19 cellular contexts compared by ENCODE assay signal in the genomic region with DNA sequence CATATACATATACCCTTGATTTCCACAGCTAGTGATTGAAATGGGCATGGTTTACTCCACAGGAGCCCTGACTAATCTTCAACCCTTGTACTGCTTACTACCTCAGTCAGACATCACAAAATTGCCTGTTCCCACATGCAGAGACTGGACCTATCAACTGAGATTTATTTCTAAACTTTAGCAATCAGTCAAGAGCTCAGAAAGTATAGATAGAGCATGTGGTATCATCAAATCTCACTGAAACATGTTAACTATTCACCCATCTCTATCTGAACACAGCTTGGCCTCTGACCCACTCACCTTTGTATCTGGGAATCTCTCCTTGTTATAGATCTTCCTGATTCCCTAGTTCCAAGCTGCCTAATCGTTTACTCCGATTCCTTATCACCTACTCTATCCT. TPM values are rescaled to one million over a fixed set of nuclear protein-coding genes. Genes with fewer than 3 reads are reported as not detected.
DNase-seq lines count a peak whose midpoint lies in the region; ATAC-seq and TF ChIP-seq lines count a peak whose summit lies in the region.
"Had no signal": no experiment of that assay in that cellular context is flagged by ENCODE, and none has a peak within 500 bp of the region (broad histone marks: within the 10 kb centered on the region; RNA-seq: fewer than 3 reads in every experiment).

No MANE protein-coding gene starts in this region.

- H3K4me1 Mint-ChIP-seq in CD4-positive, alpha-beta memory T cell, result peaks cover 50 to 80% (median 62%) of the 10 kb centered on the region in 4 donors
- peaks cover 60% of the 10 kb centered on the region for H3K4me1 Mint-ChIP-seq in T-helper 17 cell
- H3K4me1 Mint-ChIP-seq in nephron progenitor cell, result peaks cover 19% of the 10 kb centered on the region

- no peak overlapping the region for H3K4me2 ChIP-seq in PC-9
- H3K4me2 ChIP-seq: SK-N-SH had no signal

- H3K9me2 ChIP-seq in PC-9 (ENCODE audit: insufficient read depth), result no peaks in the 10 kb centered on the region
- H3K9me2 ChIP-seq: SK-N-SH had no signal

- TF ChIP-seq CTCF in nephron progenitor cell (IDR thresholded peaks at IDR 0.05), result no peak
- TF ChIP-seq CTCF in PC-9 (conservative IDR thresholded peaks at IDR 0.05), result no peak

- CTCF ChIA-PET in CD4-positive, alpha-beta memory T cell (lab: Charles Lee; ENCODE audit: partially characterized antibody), result no interaction called here
- CTCF ChIA-PET in PC-9 (lab: Charles Lee), result no interaction called here

- H4K20me1 ChIP-seq in PC-9 (ENCODE audit: insufficient read depth), result peaks cover 10% of the 10 kb centered on the region

- no peak overlapping the region for H3K27ac ChIP-seq in CD4-positive, alpha-beta memory T cell (ENCODE audit: low read depth, low read length)
- H3K27ac ChIP-seq in substantia nigra (ENCODE audit: low read depth, low read length, poor library complexity, severe bottlenecking), result no peak overlapping the region
- H3K27ac ChIP-seq in PC-9, result no peak overlapping the region
- H3K27ac ChIP-seq: brain microvascular endothelial cell, colonic mucosa, upper lobe of right lung, WERI-Rb-1 had no signal

- H3K36me3 ChIP-seq in CD4-positive, alpha-beta memory T cell (ENCODE audit: insufficient read depth, low read length), result no peaks in the 10 kb centered on the region
- H3K36me3 ChIP-seq in PC-9 (ENCODE audit: low read depth), result no peaks in the 10 kb centered on the region
- H3K36me3 ChIP-seq: brain microvascular endothelial cell, colonic mucosa, upper lobe of right lung, WERI-Rb-1 had no signal

- no peak for ATAC-seq in T-helper 17 cell
- ATAC-seq: activated T-helper 17 cell treated with anti-CD3 and anti-CD28 coated beads, Interleukin-2, amount 50 U/mL, for 72 hours; effector memory CD8-positive, alpha-beta T cell; stimulated activated naive CD8-positive, alpha-beta T cell treated with anti-CD3 and anti-CD28 coated beads, Interleukin-15, amount 100 ng/mL, for 72 hours; upper lobe of right lung had no signal

- H3K4me3 ChIP-seq in CD4-positive, alpha-beta memory T cell (ENCODE audit: low read length in 2 of 2), result no peak overlapping the region
- H3K4me3 ChIP-seq in PC-9, result no peak overlapping the region
- H3K4me3 ChIP-seq: colonic mucosa, upper lobe of right lung had no signal

- peaks cover 96% of the 10 kb centered on the region for H3K79me2 ChIP-seq in PC-9 (ENCODE audit: low read depth)

- POLR2A ChIA-PET in CD4-positive, alpha-beta memory T cell (lab: Charles Lee; ENCODE audit: partially characterized antibody), result interaction anchor here (1.6 kb wide), 1 partner anchor 36 kb away, joined by 4 read pairs; no protein-coding TSS in a partner anchor
- POLR2A ChIA-PET in PC-9 (lab: Charles Lee; ENCODE audit: unreplicated experiment), result no interaction called here

- H3K36me3 Mint-ChIP-seq in CD4-positive, alpha-beta memory T cell, result peaks cover 5 to 8% of the 10 kb centered on the region in 2 donors
- H3K36me3 Mint-ChIP-seq in T-helper 17 cell (ENCODE audit: low read depth) (no peaks in the 10 kb centered on the region), nephron progenitor cell (ENCODE audit: low read depth) (peaks cover 33% of the 10 kb centered on the region)

- no peaks in the 10 kb centered on the region for H3K9me3 ChIP-seq in CD4-positive, alpha-beta memory T cell (ENCODE audit: control insufficient read depth in 1 of 2, low read length in 2 of 2)
- H3K9me3 ChIP-seq in T-helper 17 cell (ENCODE audit: control insufficient read depth, low read length, poor library complexity, severe bottlenecking) (no peaks in the 10 kb centered on the region), PC-9 (ENCODE audit: insufficient read depth, low read depth) (no peaks in the 10 kb centered on the region)
- H3K9me3 ChIP-seq: colonic mucosa, SK-N-SH, upper lobe of right lung had no signal

- peaks cover 70% of the 10 kb centered on the region for H3K4me1 ChIP-seq in CD4-positive, alpha-beta memory T cell (ENCODE audit: insufficient read depth, low read length)
- peaks cover 29% of the 10 kb centered on the region for H3K4me1 ChIP-seq in PC-9 (replicated peaks; ENCODE audit: insufficient read depth)
- H3K4me1 ChIP-seq: colonic mucosa had no signal

- H3K27ac Mint-ChIP-seq in CD4-positive, alpha-beta memory T cell, result peak overlapping the region in 4 of 7 donors; percentile 18 to 74 (median 30)
- peak overlapping the region; percentile 67 for H3K27ac Mint-ChIP-seq in T-helper 17 cell
- H3K27ac Mint-ChIP-seq in nephron progenitor cell, result peak overlapping the region; percentile 50
- H3K27ac Mint-ChIP-seq: activated T-helper 17 cell treated with anti-CD3 and anti-CD28 coated beads, Interleukin-2, amount 50 U/mL, for 72 hours; stimulated activated naive CD8-positive, alpha-beta T cell treated with anti-CD3 and anti-CD28 coated beads, Interleukin-15, amount 100 ng/mL, for 72 hours; T-helper 2 cell treated with Interferon-gamma antibody and Interleukin-4, amounts not matched to agents 5 μg/mL and 100 μg/mL, for 36 hours had no signal

- no peaks in the 10 kb centered on the region; the same call in 1 of the 2 replicates for H3F3A ChIP-seq in PC-9 (ENCODE audit: insufficient read depth, low read depth)

- H3K27me3 Mint-ChIP-seq in CD4-positive, alpha-beta memory T cell, result no peaks in the 10 kb centered on the region
- no peaks in the 10 kb centered on the region for H3K27me3 Mint-ChIP-seq in T-helper 17 cell
- no peaks in the 10 kb centered on the region for H3K27me3 Mint-ChIP-seq in nephron progenitor cell (ENCODE audit: low read depth, poor library complexity)
- H3K27me3 Mint-ChIP-seq: activated T-helper 17 cell treated with anti-CD3 and anti-CD28 coated beads, Interleukin-2, amount 50 U/mL, for 72 hours; effector memory CD8-positive, alpha-beta T cell; stimulated activated naive CD8-positive, alpha-beta T cell treated with anti-CD3 and anti-CD28 coated beads, Interleukin-15, amount 100 ng/mL, for 72 hours had no signal

- H2AFZ ChIP-seq in PC-9, result no peak overlapping the region

- DNase-seq in CD4-positive, alpha-beta memory T cell, result no peak
- DNase-seq in T-helper 17 cell (no peak), kidney glomerular epithelial cell (lab: John Stamatoyannopoulos, UW) (peak; percentile 20), nephron progenitor cell (no peak), substantia nigra (lab: John Stamatoyannopoulos, UW) (no peak), PC-9 (no peak), iPS-NIHi11 (ENCODE audit: low spot score) (no peak)
- DNase-seq: brain microvascular endothelial cell; colonic mucosa; effector memory CD8-positive, alpha-beta T cell; NCI-H524; occipital lobe; SK-N-SH; stimulated activated naive CD8-positive, alpha-beta T cell treated with anti-CD3 and anti-CD28 coated beads, Interleukin-15, amount 100 ng/mL, for 72 hours; upper lobe of right lung; WERI-Rb-1 had no signal

- no peaks in the 10 kb centered on the region for H3K9me3 Mint-ChIP-seq in CD4-positive, alpha-beta memory T cell
- peaks cover 9% of the 10 kb centered on the region for H3K9me3 Mint-ChIP-seq in nephron progenitor cell
- H3K9me3 Mint-ChIP-seq: activated T-helper 17 cell treated with anti-CD3 and anti-CD28 coated beads, Interleukin-2, amount 50 U/mL, for 72 hours; CD14-positive monocyte; effector memory CD8-positive, alpha-beta T cell; stimulated activated naive CD8-positive, alpha-beta T cell treated with anti-CD3 and anti-CD28 coated beads, Interleukin-15, amount 100 ng/mL, for 72 hours; T-helper 2 cell treated with Interferon-gamma antibody and Interleukin-4, amounts not matched to agents 5 μg/mL and 100 μg/mL, for 36 hours had no signal

- H3K4me3 Mint-ChIP-seq in CD4-positive, alpha-beta memory T cell, result no peak overlapping the region
- peak overlapping the region; percentile 49 for H3K4me3 Mint-ChIP-seq in T-helper 17 cell
- H3K4me3 Mint-ChIP-seq in nephron progenitor cell, result no peak overlapping the region
- H3K4me3 Mint-ChIP-seq: activated T-helper 17 cell treated with anti-CD3 and anti-CD28 coated beads, Interleukin-2, amount 50 U/mL, for 72 hours; CD14-positive monocyte; effector memory CD8-positive, alpha-beta T cell; stimulated activated naive CD8-positive, alpha-beta T cell treated with anti-CD3 and anti-CD28 coated beads, Interleukin-15, amount 100 ng/mL, for 72 hours; T-helper 2 cell treated with Interferon-gamma antibody and Interleukin-4, amounts not matched to agents 5 μg/mL and 100 μg/mL, for 36 hours had no signal

- intact Hi-C loops in CD4-positive, alpha-beta memory T cell (cut with micrococcal nuclease), result no loop called here
- intact Hi-C loops in PC-9 (cut with micrococcal nuclease; ENCODE audit: unreplicated experiment), result no loop called here

- no peaks in the 10 kb centered on the region for H3K27me3 ChIP-seq in CD4-positive, alpha-beta memory T cell (ENCODE audit: insufficient read depth, low read length)
- no peaks in the 10 kb centered on the region for H3K27me3 ChIP-seq in PC-9 (ENCODE audit: insufficient read depth, low read depth)
- H3K27me3 ChIP-seq: brain microvascular endothelial cell, colonic mucosa, upper lobe of right lung had no signal

- no TSS peak for BruUV-seq in PC-9 (replicated peaks; lab: Mats Ljungman, UMichigan)

RNA-seq across cellular contexts. Expression of a gene that starts 14.6 kb away (rescaled TPM):
- total RNA-seq in CD4-positive, alpha-beta memory T cell, result 100 to 1,000 TPM; 135 TPM
- polyA plus RNA-seq in CD4-positive, alpha-beta memory T cell, result 100 to 1,000 TPM; 129 to 258 TPM
- total RNA-seq in T-helper 17 cell, result 100 to 1,000 TPM; 137 to 142 TPM
- total RNA-seq in PC-9 (2021), result 160 and 239 TPM in 2 replicates

RNA-seq across cellular contexts. Expression of a gene that starts 36.2 kb away (rescaled TPM):
- total RNA-seq in CD4-positive, alpha-beta memory T cell, result 10 to 100 TPM; 15.4 to 17.3 TPM
- polyA plus RNA-seq in CD4-positive, alpha-beta memory T cell, result 10 to 100 TPM; 16.1 to 20.5 TPM
- total RNA-seq in T-helper 17 cell (10 to 100 TPM; 13.3 to 17.9 TPM), PC-9 (2021) (18.4 and 22.8 TPM in 2 replicates)
